In genomic region chr7:141410353-141410752, GRCh38 we compare ENCODE assay signal across 22 cellular contexts.
DNase-seq lines count a peak whose midpoint lies in the region; ATAC-seq and TF ChIP-seq lines count a peak whose summit lies in the region.
"Had no signal": no experiment of that assay in that cellular context is flagged by ENCODE, and none has a peak within 500 bp of the region (broad histone marks: within the 10 kb centered on the region; RNA-seq: fewer than 3 reads in every experiment).

No MANE protein-coding gene starts in this region.

- TF ChIP-seq CTCF in chondrocyte (IDR thresholded peaks at IDR 0.05), result no peak

- no peaks in the 10 kb centered on the region for H3K9me3 Mint-ChIP-seq in activated T-cell treated with anti-CD3 and anti-CD28 coated beads, Interleukin-2, amount 50 U/mL, for 72 hours
- H3K9me3 Mint-ChIP-seq in chondrocyte (ENCODE audit: low read depth), result no peaks in the 10 kb centered on the region

- no peak overlapping the region for H3K4me3 Mint-ChIP-seq in activated T-cell treated with anti-CD3 and anti-CD28 coated beads, Interleukin-2, amount 50 U/mL, for 72 hours
- no peak overlapping the region for H3K4me3 Mint-ChIP-seq in chondrocyte (ENCODE audit: unreplicated experiment)
- H3K4me3 Mint-ChIP-seq: CD4-positive, CD25-positive, alpha-beta regulatory T cell had no signal

- H3K4me3 ChIP-seq in iPS-20b (ENCODE audit: low read length), result peak overlapping the region; percentile 54; the same call in 1 of the 2 replicates
- H3K4me3 ChIP-seq: BLaER1, GM23248, SJCRH30 had no signal

- H3K27ac Mint-ChIP-seq in activated T-cell treated with anti-CD3 and anti-CD28 coated beads, Interleukin-2, amount 50 U/mL, for 72 hours, result peak overlapping the region; percentile 39
- H3K27ac Mint-ChIP-seq in chondrocyte (ENCODE audit: unreplicated experiment), result no peak overlapping the region
- H3K27ac Mint-ChIP-seq: CD4-positive, CD25-positive, alpha-beta regulatory T cell had no signal

- H3K4me1 ChIP-seq in iPS-20b (ENCODE audit: insufficient read depth, low read length), result peaks cover 35% of the 10 kb centered on the region; the same call in 1 of the 2 replicates
- H3K4me1 ChIP-seq: BLaER1, SJCRH30 had no signal

- H3K36me3 Mint-ChIP-seq in activated T-cell treated with anti-CD3 and anti-CD28 coated beads, Interleukin-2, amount 50 U/mL, for 72 hours (ENCODE audit: insufficient read depth in 2 of 2), result no peaks in the 10 kb centered on the region
- no peaks in the 10 kb centered on the region for H3K36me3 Mint-ChIP-seq in chondrocyte (ENCODE audit: low read depth)
- H3K36me3 Mint-ChIP-seq: CD4-positive, CD25-positive, alpha-beta regulatory T cell had no signal

- H3K27me3 Mint-ChIP-seq in activated T-cell treated with anti-CD3 and anti-CD28 coated beads, Interleukin-2, amount 50 U/mL, for 72 hours (ENCODE audit: low read depth), result peaks cover 43% of the 10 kb centered on the region
- peaks cover 30% of the 10 kb centered on the region for H3K27me3 Mint-ChIP-seq in chondrocyte (ENCODE audit: low read depth)
- H3K27me3 Mint-ChIP-seq: CD4-positive, CD25-positive, alpha-beta regulatory T cell had no signal

- DNase-seq in activated T-cell treated with anti-CD3 and anti-CD28 coated beads, Interleukin-2, amount 50 U/mL, for 72 hours, result no peak
- DNase-seq in activated T-cell treated with anti-CD3 and anti-CD28 coated beads for 4 hours (no peak), chondrocyte (ENCODE audit: low spot score) (no peak), NCI-H2029 (lab: John Stamatoyannopoulos, UW) (no peak)
- DNase-seq: CD4-positive, CD25-positive, alpha-beta regulatory T cell; DMS153; DND-41; GM23248; HCEC 1CT; IMR-90; NCI-H1048; NCI-H524; NCI-H748 treated with DMSO at 0.1 percent for 48 hours; NK-92 treated with Interleukin-12 subunit alpha and Interleukin-12 subunit beta, amount 100 ng/mL, for 24 hours; PC-3; SJCRH30 had no signal

- H3K27ac ChIP-seq in cingulate gyrus (ENCODE audit: low read depth, low read length) (peak overlapping the region; percentile 78), iPS-20b (ENCODE audit: low read length) (peak overlapping the region; percentile 9)
- H3K27ac ChIP-seq: BLaER1, GM23248, KMS-11, SJCRH30 had no signal

- H3K9ac ChIP-seq in iPS-20b (ENCODE audit: low read depth, low read length), result peak overlapping the region; percentile 61; the same call in 1 of the 2 replicates
- H3K9ac ChIP-seq: BLaER1, GM23248, KMS-11 had no signal

- no peaks in the 10 kb centered on the region for H3K36me3 ChIP-seq in iPS-20b (ENCODE audit: insufficient read depth, low read depth, low read length)
- H3K36me3 ChIP-seq: BLaER1, SJCRH30 had no signal

- H3K27me3 ChIP-seq in iPS-20b (ENCODE audit: insufficient read depth, low read length), result no peaks in the 10 kb centered on the region
- H3K27me3 ChIP-seq: BLaER1 had no signal

- H3K4me1 Mint-ChIP-seq in activated T-cell treated with anti-CD3 and anti-CD28 coated beads, Interleukin-2, amount 50 U/mL, for 72 hours (ENCODE audit: low read depth), result peaks cover 7% of the 10 kb centered on the region
- H3K4me1 Mint-ChIP-seq in chondrocyte (ENCODE audit: low read depth), result no peaks in the 10 kb centered on the region
- H3K4me1 Mint-ChIP-seq: CD4-positive, CD25-positive, alpha-beta regulatory T cell had no signal

- ATAC-seq in activated T-cell treated with anti-CD3 and anti-CD28 coated beads, Interleukin-2, amount 50 U/mL, for 72 hours (replicated peaks in 1 of 2), result no peak
- no peak for ATAC-seq in GM18873 (IDR thresholded peaks at IDR 0.05; ENCODE audit: low FRiP score, unreplicated experiment)
- ATAC-seq: PC-3, SK-N-SH treated with all-trans-retinoic acid at 6 μM for 48 hours had no signal

- no peaks in the 10 kb centered on the region for H3K9me3 ChIP-seq in iPS-20b (ENCODE audit: insufficient read depth, low read depth, low read length)
- H3K9me3 ChIP-seq: BLaER1, SJCRH30 had no signal
